Comparison of ENCODE assay signal across 8 cellular contexts in genomic region chr1:19341201-19342076, GRCh38. TPM values are rescaled to one million over a fixed set of nuclear protein-coding genes. Genes with fewer than 3 reads are reported as not detected.
DNase-seq lines count a peak whose midpoint lies in the region; ATAC-seq lines count a peak whose summit lies in the region.

No MANE protein-coding gene starts in this region.

- H3K4me1 ChIP-seq in right cardiac atrium (ENCODE audit: control insufficient read depth, insufficient read depth, low read length): no peaks in the 10 kb centered on the region

- no peak overlapping the region for H3K27ac ChIP-seq in right cardiac atrium (ENCODE audit: low read length)

- ATAC-seq in right cardiac atrium: peak; percentile 15 to 42
- no peak for ATAC-seq in HG03521 (IDR thresholded peaks at IDR 0.05; ENCODE audit: unreplicated experiment)
- no peak for ATAC-seq in HG02885 (IDR thresholded peaks at IDR 0.05; ENCODE audit: poor library complexity, unreplicated experiment)

- intact Hi-C loops in right cardiac atrium (cut with DNase I): loop anchor here in 3 of 4 donors (5.0 to 10.0 kb wide), 2 partner anchors 311 to 313 kb away; no protein-coding TSS in a partner anchor

- H3K27me3 ChIP-seq in right cardiac atrium (ENCODE audit: control insufficient read depth, insufficient read depth): no peaks in the 10 kb centered on the region

- WGBS in right cardiac atrium: 64% methylated on average over 25 of the region's 25 CpGs

- no peak overlapping the region for H3K4me3 ChIP-seq in right cardiac atrium (ENCODE audit: low read length)
- no peak overlapping the region for H3K4me3 ChIP-seq in skeletal muscle cell (ENCODE audit: low read depth, low read length)

- no peaks in the 10 kb centered on the region for H3K9me3 ChIP-seq in right cardiac atrium (ENCODE audit: control insufficient read depth, low read length)

- DNase-seq in EH (ENCODE audit: low read depth) (peak; percentile 72), LHCN-M2 (ENCODE audit: low read depth) (peak; percentile 66), T-helper 9 cell (peak; percentile 69), amniotic stem cell (lab: John Stamatoyannopoulos, UW) (peak; percentile 16), right cardiac atrium (peak; percentile 73 to 89 (median 88)), skeletal muscle cell (ENCODE audit: low read depth) (peak; percentile 19)

RNA-seq across cellular contexts. Expression of gene SLC66A1, which starts 29.3 kb away (rescaled TPM):
- total RNA-seq in LHCN-M2 (2014; rRNA removed) (32.8 and 34.4 TPM in 2 replicates), right cardiac atrium (1 to 10 TPM; 6.6 to 7.3 (median 7.2) TPM)
- 28.5 TPM for polyA plus RNA-seq in LHCN-M2 (2012)
- 9.2 TPM for polyA plus RNA-seq in right cardiac atrium

RNA-seq across cellular contexts. Expression of gene AKR7A2, which starts 29.5 kb away (rescaled TPM):
- 193 and 253 TPM in 2 replicates for total RNA-seq in LHCN-M2 (2014; rRNA removed)
- polyA plus RNA-seq in LHCN-M2 (2012): 102 TPM
- total RNA-seq in right cardiac atrium: 10 to 100 TPM; 29.7 to 41.9 (median 40.0) TPM
- polyA plus RNA-seq in right cardiac atrium: 25.9 TPM

RNA-seq across cellular contexts. Expression of gene AKR7A3, which starts 52.9 kb away (rescaled TPM):
- total RNA-seq in LHCN-M2 (2014; rRNA removed): 0.92 and 1.7 TPM in 2 replicates
- 0.18 TPM for polyA plus RNA-seq in LHCN-M2 (2012)
- under 1 TPM in 3 of 4 donors, not detected in 1; 0.17 to 0.26 (median 0.22) TPM for total RNA-seq in right cardiac atrium
- polyA plus RNA-seq in right cardiac atrium: 0.20 TPM

Comparison
In these comparisons a context has a peak if more than half of its experiments do, and no peak if none do; other contexts are left out.
1. DNase-seq: peak in every context shown above with its lines; median percentile 88 in right cardiac atrium; 72 in EH; 69 in T-helper 9 cell; 66 in LHCN-M2; 19 in skeletal muscle cell; 16 in amniotic stem cell.
2. ATAC-seq: peak in right cardiac atrium (2 of 2); none in HG03521 (single experiment) and HG02885 (single experiment).